ENCODE assay signal across 23 cellular contexts in the genomic region with DNA sequence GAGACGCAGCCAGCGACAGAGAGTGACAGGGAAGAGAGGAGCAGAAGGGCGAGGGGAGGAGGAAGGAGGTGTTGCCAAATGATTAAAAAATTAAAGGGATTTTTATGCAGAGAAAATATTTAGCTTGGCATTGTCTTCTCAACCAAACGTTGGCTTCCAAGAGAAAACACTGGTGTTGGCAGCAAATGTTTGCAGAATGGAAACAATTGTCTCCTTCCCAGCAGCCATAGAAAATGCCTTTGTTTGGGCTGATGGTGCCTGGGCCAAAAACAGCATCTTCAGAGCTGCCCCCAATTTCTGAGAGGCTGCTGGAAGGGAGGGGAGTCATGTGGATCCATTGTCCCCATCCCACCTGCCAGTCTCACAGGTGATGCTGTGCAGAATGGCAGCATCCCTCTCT. TPM values are rescaled to one million over a fixed set of nuclear protein-coding genes. Genes with fewer than 3 reads are reported as not detected.
DNase-seq lines count a peak whose midpoint lies in the region; TF ChIP-seq lines count a peak whose summit lies in the region.
"Had no signal": no experiment of that assay in that cellular context is flagged by ENCODE, and none has a peak within 500 bp of the region (broad histone marks: within the 10 kb centered on the region; RNA-seq: fewer than 3 reads in every experiment).

No MANE protein-coding gene starts in this region.

- H3K9ac ChIP-seq in mesendoderm (ENCODE audit: low read length): no peak overlapping the region
- H3K9ac ChIP-seq in H9 (ENCODE audit: extremely low read depth, insufficient read length, low read length): no peak overlapping the region
- H3K9ac ChIP-seq: SK-N-SH had no signal

- H4K91ac ChIP-seq in H9 (ENCODE audit: insufficient read length, low read depth, low read length): no peak overlapping the region

- H2AFZ ChIP-seq in H9 (ENCODE audit: low read length): no peak overlapping the region

- H3K4me1 Mint-ChIP-seq in H9: peaks cover 5 to 14% of the 10 kb centered on the region in 2 experiments
- H3K4me1 Mint-ChIP-seq: activated CD4-positive, alpha-beta T cell treated with anti-CD3 and anti-CD28 coated beads for 36 hours; naive thymus-derived CD8-positive, alpha-beta T cell had no signal

- no peaks in the 10 kb centered on the region for H3K36me3 ChIP-seq in mesendoderm (ENCODE audit: control insufficient read depth, insufficient read depth, low read length)
- H3K36me3 ChIP-seq: left ventricle myocardium inferior had no signal

- H3K27me3 ChIP-seq in mesendoderm (ENCODE audit: insufficient read depth, low read length, poor library complexity) (no peaks in the 10 kb centered on the region), H9 (ENCODE audit: insufficient read depth, low read length) (no peaks in the 10 kb centered on the region)

- H2BK15ac ChIP-seq in mesendoderm (replicated peaks; ENCODE audit: low read depth) (no peak overlapping the region), H9 (ENCODE audit: low read depth, low read length) (no peak overlapping the region)

- H3K4me1 ChIP-seq in mesendoderm (ENCODE audit: control insufficient read depth, low read depth, low read length): no peaks in the 10 kb centered on the region
- H3K4me1 ChIP-seq in H9 (ENCODE audit: insufficient read depth, low read length): no peaks in the 10 kb centered on the region
- H3K4me1 ChIP-seq: body of pancreas, left ventricle myocardium inferior had no signal

- H3K4me2 ChIP-seq in mesendoderm (ENCODE audit: low read length) (no peak overlapping the region), H9 (ENCODE audit: insufficient read depth, insufficient read length, low read length) (no peak overlapping the region)
- H3K4me2 ChIP-seq: SK-N-SH had no signal

- H3K4ac ChIP-seq in mesendoderm (ENCODE audit: low read depth, low read length) (no peak overlapping the region), H9 (ENCODE audit: low read depth, low read length) (no peak overlapping the region)

- H2BK20ac ChIP-seq in H9 (ENCODE audit: low read depth, low read length, poor library complexity, severe bottlenecking): no peak overlapping the region

- H4K8ac ChIP-seq in mesendoderm (ENCODE audit: low read depth, low read length) (no peak overlapping the region), H9 (replicated peaks; ENCODE audit: insufficient read length, low read depth, low read length) (no peak overlapping the region)

- no peaks in the 10 kb centered on the region for H3K9me3 Mint-ChIP-seq in H9
- H3K9me3 Mint-ChIP-seq: activated T-cell treated with anti-CD3 and anti-CD28 coated beads, Interleukin-2, amount 50 U/mL, for 24 hours; CD8-positive, alpha-beta T cell; naive thymus-derived CD8-positive, alpha-beta T cell; T-helper 1 cell treated with Interleukin-12 subunit alpha and Interleukin-12 subunit beta and Interleukin-4 antibody, amounts not matched to agents 30 μg/mL and 1 μg/mL, for 36 hours had no signal

- H2AK5ac ChIP-seq in mesendoderm (ENCODE audit: low read length): no peak overlapping the region
- no peak overlapping the region for H2AK5ac ChIP-seq in H9 (ENCODE audit: insufficient read length, low read length)

- no peak overlapping the region for H2BK12ac ChIP-seq in H9 (ENCODE audit: insufficient read length, low read depth, low read length)

- peaks cover 40% of the 10 kb centered on the region for H3K27me3 Mint-ChIP-seq in H9 (ENCODE audit: low read depth)

- peak; percentile 68 for DNase-seq in Ammon's horn (ENCODE audit: low spot score)
- DNase-seq in NCI-H2029 treated with DMSO at 0.1 percent for 48 hours (lab: John Stamatoyannopoulos, UW): peak; percentile 100
- peak; percentile 93 for DNase-seq in NCI-H748 (lab: John Stamatoyannopoulos, UW; ENCODE audit: unreplicated experiment)
- peak; percentile 23 for DNase-seq in inferior parietal cortex (ENCODE audit: extremely low spot score)
- no peak for DNase-seq in SHP77 (lab: John Stamatoyannopoulos, UW)
- no peak for DNase-seq in mesendoderm
- no peak for DNase-seq in KG1 (lab: John Stamatoyannopoulos, UW)
- no peak for DNase-seq in H9
- DNase-seq: activated CD4-positive, alpha-beta T cell treated with anti-CD3 and anti-CD28 coated beads for 36 hours; activated gamma-delta T cell; activated T-cell treated with anti-CD3 and anti-CD28 coated beads, Interleukin-2, amount 50 U/mL, for 24 hours; AML-193; body of pancreas; CD8-positive, alpha-beta T cell; DMS 273 treated with DMSO at 0.1 percent for 48 hours; GOT3; left ventricle myocardium inferior; naive thymus-derived CD8-positive, alpha-beta T cell; occipital lobe; SK-N-SH; stimulated activated naive CD4-positive, alpha-beta T cell had no signal

- no peak overlapping the region for H3K4me3 ChIP-seq in mesendoderm (ENCODE audit: low read length)
- H3K4me3 ChIP-seq: body of pancreas, left ventricle myocardium inferior had no signal

- WGBS in mesendoderm (ENCODE audit: extremely low coverage, insufficient coverage, low lambda C conversion rate): no CpG with 5 or more reads among the region's 4 CpGs
- no CpG with 5 or more reads among the region's 4 CpGs for WGBS in H9 (ENCODE audit: extremely low coverage, insufficient read length, low lambda C conversion rate)

- no peak overlapping the region for H4K5ac ChIP-seq in mesendoderm (ENCODE audit: low read length)
- no peak overlapping the region for H4K5ac ChIP-seq in H9 (ENCODE audit: insufficient read length, low read depth, low read length)

- no peaks in the 10 kb centered on the region for H3K23me2 ChIP-seq in H9 (ENCODE audit: insufficient read length, low read depth, low read length, poor library complexity, severe bottlenecking)

- no peaks in the 10 kb centered on the region for H3K79me1 ChIP-seq in mesendoderm (ENCODE audit: low read length)
- no peaks in the 10 kb centered on the region for H3K79me1 ChIP-seq in H9 (ENCODE audit: insufficient read depth, low read depth, low read length, poor library complexity, severe bottlenecking)

- H3K23ac ChIP-seq in mesendoderm (ENCODE audit: low read length) (no peak overlapping the region), H9 (ENCODE audit: insufficient read length, low read depth, low read length) (no peak overlapping the region)

- no peaks in the 10 kb centered on the region for H3K36me3 Mint-ChIP-seq in H9 (ENCODE audit: insufficient read depth in 1 of 3, low read depth in 3 of 3)
- H3K36me3 Mint-ChIP-seq: CD8-positive, alpha-beta T cell; naive thymus-derived CD8-positive, alpha-beta T cell had no signal

- H3K79me2 ChIP-seq in mesendoderm (ENCODE audit: control insufficient read depth, insufficient read depth, low read length) (no peaks in the 10 kb centered on the region), H9 (ENCODE audit: insufficient read depth, low read length) (no peaks in the 10 kb centered on the region)

- H3K27ac ChIP-seq in mesendoderm (ENCODE audit: low read depth, low read length) (no peak overlapping the region), H9 (ENCODE audit: insufficient read length, low read depth, low read length) (no peak overlapping the region)
- H3K27ac ChIP-seq: body of pancreas, left ventricle myocardium inferior had no signal

- no peaks in the 10 kb centered on the region for H4K20me1 ChIP-seq in H9 (ENCODE audit: control insufficient read depth, insufficient read depth, insufficient read length)

- no peak for TF ChIP-seq CTCF in H9 (conservative IDR thresholded peaks at IDR 0.05)

- no peak overlapping the region for H3T11ph ChIP-seq in H9 (ENCODE audit: low read length)

- H3K4me3 Mint-ChIP-seq in H9: no peak overlapping the region
- H3K4me3 Mint-ChIP-seq: activated CD4-positive, alpha-beta T cell treated with anti-CD3 and anti-CD28 coated beads for 36 hours; activated T-cell treated with anti-CD3 and anti-CD28 coated beads, Interleukin-2, amount 50 U/mL, for 24 hours; CD8-positive, alpha-beta T cell; naive thymus-derived CD8-positive, alpha-beta T cell; T-helper 1 cell treated with Interleukin-12 subunit alpha and Interleukin-12 subunit beta and Interleukin-4 antibody, amounts not matched to agents 30 μg/mL and 1 μg/mL, for 36 hours had no signal

- H3K9me3 ChIP-seq in H9 (ENCODE audit: control insufficient read depth, low read depth, low read length): no peaks in the 10 kb centered on the region
- H3K9me3 ChIP-seq: body of pancreas, left ventricle myocardium inferior, SK-N-SH had no signal

- H2BK120ac ChIP-seq in mesendoderm (ENCODE audit: low read depth, low read length): no peak overlapping the region
- no peak overlapping the region for H2BK120ac ChIP-seq in H9 (ENCODE audit: low read depth, low read length, poor library complexity, severe bottlenecking)

- H3K18ac ChIP-seq in mesendoderm (ENCODE audit: low read length) (no peak overlapping the region), H9 (ENCODE audit: insufficient read length, low read depth, low read length) (no peak overlapping the region)

- H3K56ac ChIP-seq in mesendoderm (ENCODE audit: low read length) (no peak overlapping the region), H9 (ENCODE audit: insufficient read length, low read depth, low read length) (no peak overlapping the region)

- H3K14ac ChIP-seq in H9 (ENCODE audit: insufficient read depth, low read length): no peak overlapping the region

- no peak overlapping the region for H2BK5ac ChIP-seq in mesendoderm (ENCODE audit: low read length)
- no peak overlapping the region for H2BK5ac ChIP-seq in H9 (ENCODE audit: insufficient read length, low read length)

- H3K27ac Mint-ChIP-seq in H9: no peak overlapping the region
- H3K27ac Mint-ChIP-seq: activated CD4-positive, alpha-beta T cell treated with anti-CD3 and anti-CD28 coated beads for 36 hours; activated T-cell treated with anti-CD3 and anti-CD28 coated beads, Interleukin-2, amount 50 U/mL, for 24 hours; CD8-positive, alpha-beta T cell; naive thymus-derived CD8-positive, alpha-beta T cell; T-helper 1 cell treated with Interleukin-12 subunit alpha and Interleukin-12 subunit beta and Interleukin-4 antibody, amounts not matched to agents 30 μg/mL and 1 μg/mL, for 36 hours had no signal

RNA-seq across cellular contexts. Expression of gene GRIK3, which starts 29.7 kb away (rescaled TPM):
- polyA plus RNA-seq in mesendoderm (2013, experiment 1 of 2): 1.2 TPM
- polyA plus RNA-seq in mesendoderm (2013, experiment 2 of 2): 1.1 TPM
- 1.7 TPM in 2 replicates for total RNA-seq in H9 (2021)
- total RNA-seq: activated CD4-positive, alpha-beta T cell treated with anti-CD3 and anti-CD28 coated beads for 36 hours; activated CD8-positive, alpha-beta memory T cell treated with anti-CD3 and anti-CD28 coated beads for 36 hours; CD8-positive, alpha-beta T cell; naive thymus-derived CD8-positive, alpha-beta T cell had no signal
- polyA plus RNA-seq: naive thymus-derived CD8-positive, alpha-beta T cell; SK-N-SH had no signal

Comparison
In these comparisons a context has a peak if more than half of its experiments do, and no peak if none do; other contexts are left out.
1. DNase-seq: peak in Ammon's horn (single experiment), NCI-H2029 treated with DMSO at 0.1 percent for 48 hours (single experiment), NCI-H748 (single experiment) and inferior parietal cortex (single experiment); none in SHP77 (0 of 2), mesendoderm (single experiment), KG1 (single experiment) and H9 (single experiment).